Comparison of ENCODE assay signal across 7 cellular contexts in genomic region chrX:133754657-133755056, GRCh38.
"Had no signal": no experiment of that assay in that cellular context is flagged by ENCODE, and none has a peak within 500 bp of the region (broad histone marks: within the 10 kb centered on the region; RNA-seq: fewer than 3 reads in every experiment).

No MANE protein-coding gene starts in this region.

- H3K4me3 Mint-ChIP-seq: GM23338, H9, HFFc6 had no signal

- H3K4me2 ChIP-seq: GM23338 had no signal

- ATAC-seq: GM23338, HCT116, K562 had no signal

- H3K4me3 ChIP-seq: GM23338, K562 had no signal

- DNase-seq: H9, HFFc6, IMR-90, KG1 had no signal

- H3K27ac Mint-ChIP-seq: GM23338, H9, HFFc6 had no signal

- H3K9me3 Mint-ChIP-seq: GM23338, H9 had no signal
